In genomic region chr2:205898744-205899143, GRCh38 we compare ENCODE assay signal across 22 cellular contexts.
"Had no signal": no experiment of that assay in that cellular context is flagged by ENCODE, and none has a peak within 500 bp of the region (broad histone marks: within the 10 kb centered on the region; RNA-seq: fewer than 3 reads in every experiment).

No MANE protein-coding gene starts in this region.

- H3K4me2 ChIP-seq: SK-N-SH had no signal

- H3K36me3 ChIP-seq: MG63 had no signal

- H3K27ac ChIP-seq: RWPE1 had no signal

- H3K9me3 ChIP-seq: MG63, SK-N-SH had no signal

- H3K27me3 ChIP-seq: MG63 had no signal

- ATAC-seq: Panc1, PC-3 had no signal

- H3K9ac ChIP-seq: SK-N-SH had no signal

- DNase-seq: Karpas-422, KG1, MG63, NCI-H1092, NCI-H1105 treated with DMSO at 0.1 percent for 48 hours, NCI-H1417 treated with DMSO at 0.1 percent for 48 hours, NCI-H146, NCI-H1694 treated with DMSO at 0.1 percent for 48 hours, NCI-H1930, NCI-H2081, NCI-H2107, NCI-H2227 treated with DMSO at 0.1 percent for 48 hours, NCI-H446, NCI-H510A, NCI-H524 treated with DMSO at 0.1 percent for 48 hours, NCI-H69, NCI-H774, PC-3, SHP77, SK-N-SH had no signal

- H3K4me3 ChIP-seq: MG63 had no signal
